ENCODE assay signal across 26 cellular contexts in genomic region chr2:206045251-206045650, GRCh38. TPM values are rescaled to one million over a fixed set of nuclear protein-coding genes. Genes with fewer than 3 reads are reported as not detected.
A peak's percentile ranks its signal among the peaks of the same experiment; 100 is the strongest.
DNase-seq lines count a peak whose midpoint lies in the region; ATAC-seq and TF ChIP-seq lines count a peak whose summit lies in the region.
"Had no signal": no experiment of that assay in that cellular context is flagged by ENCODE, and none has a peak within 500 bp of the region (broad histone marks: within the 10 kb centered on the region; RNA-seq: fewer than 3 reads in every experiment).

No MANE protein-coding gene starts in this region.

- no peak overlapping the region for H3K4me2 ChIP-seq in fibroblast of lung (ENCODE audit: extremely low read depth, insufficient read depth, low read length)

- intact Hi-C loops in activated naive CD4-positive, alpha-beta T cell treated with anti-CD3 and anti-CD28 coated beads for 36 hours (cut with micrococcal nuclease) = no loop called here
- intact Hi-C loops in esophagus squamous epithelium (cut with DNase I) (no loop called here), right lobe of liver (cut with DNase I) (no loop called here)
- intact Hi-C loops in CD8-positive, alpha-beta T cell (cut with DNase I, micrococcal nuclease) = no loop called here

- H3K27ac ChIP-seq in fibroblast of lung (ENCODE audit: insufficient read depth, low read length) = no peak overlapping the region
- H3K27ac ChIP-seq in esophagus squamous epithelium = no peak overlapping the region
- no peak overlapping the region for H3K27ac ChIP-seq in CD8-positive, alpha-beta T cell (ENCODE audit: low read depth, low read length)
- no peak overlapping the region for H3K27ac ChIP-seq in right lobe of liver
- H3K27ac ChIP-seq: ascending aorta, thoracic aorta had no signal

- CTCF ChIA-PET in activated naive CD4-positive, alpha-beta T cell treated with anti-CD3 and anti-CD28 coated beads for 36 hours (lab: Charles Lee) = interaction anchor here (0.6 to 0.9 kb wide), 2 partner anchors 42 to 512 kb away, joined by 4 read pairs; no protein-coding TSS in a partner anchor
- CTCF ChIA-PET in CD8-positive, alpha-beta T cell (lab: Charles Lee) = no interaction called here

- no peaks in the 10 kb centered on the region for H3K79me2 ChIP-seq in fibroblast of lung (ENCODE audit: control insufficient read depth, insufficient read depth, low read length)

- peaks cover 36% of the 10 kb centered on the region for H3K4me1 Mint-ChIP-seq in activated naive CD4-positive, alpha-beta T cell treated with anti-CD3 and anti-CD28 coated beads, Interleukin-2, amount 50 U/mL, for 24 hours
- H3K4me1 Mint-ChIP-seq in activated naive CD4-positive, alpha-beta T cell treated with anti-CD3 and anti-CD28 coated beads for 36 hours (ENCODE audit: low read depth) = peaks cover 21% of the 10 kb centered on the region
- H3K4me1 Mint-ChIP-seq in CD8-positive, alpha-beta T cell (ENCODE audit: low read depth) = peaks cover 29% of the 10 kb centered on the region

- no peaks in the 10 kb centered on the region for H3K36me3 ChIP-seq in fibroblast of lung (ENCODE audit: control insufficient read depth, insufficient read depth, low read length)
- peaks cover 0 to 84% (median 4%) of the 10 kb centered on the region in 3 donors for H3K36me3 ChIP-seq in esophagus squamous epithelium
- peaks cover 4% of the 10 kb centered on the region for H3K36me3 ChIP-seq in CD8-positive, alpha-beta T cell (ENCODE audit: insufficient read depth, low read length)
- H3K36me3 ChIP-seq in right lobe of liver = peaks cover 0 to 22% (median 0%) of the 10 kb centered on the region in 4 donors
- H3K36me3 ChIP-seq: thoracic aorta had no signal

- H3K9me3 Mint-ChIP-seq in activated naive CD4-positive, alpha-beta T cell treated with anti-CD3 and anti-CD28 coated beads, Interleukin-2, amount 50 U/mL, for 24 hours = no peaks in the 10 kb centered on the region
- no peaks in the 10 kb centered on the region for H3K9me3 Mint-ChIP-seq in activated naive CD4-positive, alpha-beta T cell treated with anti-CD3 and anti-CD28 coated beads for 36 hours
- no peaks in the 10 kb centered on the region for H3K9me3 Mint-ChIP-seq in CD8-positive, alpha-beta T cell

- H3K9ac ChIP-seq in fibroblast of lung (ENCODE audit: insufficient read depth, low read length) = no peak overlapping the region

- no peak for TF ChIP-seq CTCF in fibroblast of lung (conservative IDR thresholded peaks at IDR 0.05 in 1 of 2, IDR thresholded peaks at IDR 0.05 in 1 of 2; ENCODE audit: low read depth in 1 of 2, low read length in 2 of 2)
- TF ChIP-seq CTCF in esophagus squamous epithelium (IDR thresholded peaks at IDR 0.05) = no peak
- TF ChIP-seq CTCF in CD8-positive, alpha-beta T cell (IDR thresholded peaks at IDR 0.05) = no peak
- no peak for TF ChIP-seq CTCF in right lobe of liver (IDR thresholded peaks at IDR 0.05)

- H3K4me3 ChIP-seq in fibroblast of lung (replicated peaks in 1 of 4; ENCODE audit: control extremely low read depth in 1 of 4, insufficient read depth in 1 of 4, low read depth in 3 of 4, low read length in 4 of 4) (no peak overlapping the region), esophagus squamous epithelium (no peak overlapping the region), right lobe of liver (no peak overlapping the region)
- no peak overlapping the region for H3K4me3 ChIP-seq in CD8-positive, alpha-beta T cell (ENCODE audit: low read depth, low read length)
- H3K4me3 ChIP-seq: ascending aorta, K562, thoracic aorta had no signal

- no peak for ATAC-seq in CD8-positive, alpha-beta T cell
- no peak for ATAC-seq in right lobe of liver
- ATAC-seq: activated CD8-positive, alpha-beta T cell treated with anti-CD3 and anti-CD28 coated beads, Interleukin-2, amount 10 ng/mL, durations not matched to agents 7 days and 5 days; K562; Right ventricle myocardium inferior had no signal

- H3K27me3 ChIP-seq in fibroblast of lung (ENCODE audit: control insufficient read depth, insufficient read depth, low read length) = no peaks in the 10 kb centered on the region
- no peaks in the 10 kb centered on the region for H3K27me3 ChIP-seq in esophagus squamous epithelium
- no peaks in the 10 kb centered on the region for H3K27me3 ChIP-seq in CD8-positive, alpha-beta T cell (ENCODE audit: insufficient read depth, low read length)
- no peaks in the 10 kb centered on the region for H3K27me3 ChIP-seq in right lobe of liver
- H3K27me3 ChIP-seq: ascending aorta, BE2C had no signal

- no peaks in the 10 kb centered on the region for H3K27me3 Mint-ChIP-seq in activated naive CD4-positive, alpha-beta T cell treated with anti-CD3 and anti-CD28 coated beads, Interleukin-2, amount 50 U/mL, for 24 hours
- no peaks in the 10 kb centered on the region for H3K27me3 Mint-ChIP-seq in activated naive CD4-positive, alpha-beta T cell treated with anti-CD3 and anti-CD28 coated beads for 36 hours (ENCODE audit: low read depth)
- no peaks in the 10 kb centered on the region for H3K27me3 Mint-ChIP-seq in CD8-positive, alpha-beta T cell (ENCODE audit: low read depth)

- DNase-seq in activated naive CD4-positive, alpha-beta T cell treated with anti-CD3 and anti-CD28 coated beads for 36 hours = no peak
- DNase-seq in NCI-H82 treated with DMSO at 0.1 percent for 48 hours (lab: John Stamatoyannopoulos, UW; ENCODE audit: unreplicated experiment) = peak; percentile 27
- peak; percentile 15 to 52 for DNase-seq in fibroblast of lung (ENCODE audit: low read depth in 2 of 2)
- no peak for DNase-seq in stimulated activated CD4-positive, alpha-beta T cell treated with anti-CD3 and anti-CD28 coated beads, Interleukin-15, amount 100 ng/mL, for 24 hours
- DNase-seq in esophagus squamous epithelium (lab: John Stamatoyannopoulos, UW) = no peak
- DNase-seq in CD8-positive, alpha-beta T cell = no peak
- DNase-seq in right lobe of liver = no peak
- DNase-seq: 8988T; activated CD4-positive, CD25-positive, alpha-beta regulatory T cell treated with anti-CD3 and anti-CD28 coated beads, Interleukin-2, amount 50 U/mL, for 72 hours; activated CD8-positive, alpha-beta T cell treated with anti-CD3 and anti-CD28 coated beads, Interleukin-2, amount 10 ng/mL, durations not matched to agents 7 days and 5 days; activated naive CD4-positive, alpha-beta T cell treated with Interleukin-2 at 50 U/mL for 16 hours; BE2C; Caco-2; DND-41; effector CD8-positive, alpha-beta T cell; erythroblast; NCI-H526 treated with DMSO at 0.1 percent for 48 hours; nucleus accumbens; stimulated activated CD4-positive, alpha-beta T cell treated with anti-CD3 and anti-CD28 coated beads, Interleukin-4, amount 100 ng/mL, for 1 hour; stimulated activated naive CD4-positive, alpha-beta T cell treated with Interleukin-2 at 50 U/mL for 16 hours; SW 1271 had no signal

- H3K4me3 Mint-ChIP-seq in activated naive CD4-positive, alpha-beta T cell treated with anti-CD3 and anti-CD28 coated beads, Interleukin-2, amount 50 U/mL, for 24 hours = no peak overlapping the region
- H3K4me3 Mint-ChIP-seq in activated naive CD4-positive, alpha-beta T cell treated with anti-CD3 and anti-CD28 coated beads for 36 hours = no peak overlapping the region
- H3K4me3 Mint-ChIP-seq in CD8-positive, alpha-beta T cell = no peak overlapping the region
- H3K4me3 Mint-ChIP-seq: activated CD8-positive, alpha-beta T cell treated with anti-CD3 and anti-CD28 coated beads, Interleukin-2, amount 10 ng/mL, durations not matched to agents 7 days and 5 days had no signal

- peak overlapping the region; percentile 20 for H3K27ac Mint-ChIP-seq in activated naive CD4-positive, alpha-beta T cell treated with anti-CD3 and anti-CD28 coated beads, Interleukin-2, amount 50 U/mL, for 24 hours
- H3K27ac Mint-ChIP-seq in activated naive CD4-positive, alpha-beta T cell treated with anti-CD3 and anti-CD28 coated beads for 36 hours = no peak overlapping the region
- no peak overlapping the region for H3K27ac Mint-ChIP-seq in CD8-positive, alpha-beta T cell
- H3K27ac Mint-ChIP-seq: activated CD8-positive, alpha-beta T cell treated with anti-CD3 and anti-CD28 coated beads, Interleukin-2, amount 10 ng/mL, durations not matched to agents 7 days and 5 days had no signal

- no peaks in the 10 kb centered on the region for H4K20me1 ChIP-seq in fibroblast of lung (ENCODE audit: control insufficient read depth, extremely low read depth, insufficient read depth, low read length)

- H3K9me3 ChIP-seq in fibroblast of lung (ENCODE audit: control insufficient read depth, insufficient read depth, low read depth, low read length) (no peaks in the 10 kb centered on the region), esophagus squamous epithelium (no peaks in the 10 kb centered on the region), right lobe of liver (no peaks in the 10 kb centered on the region)
- no peaks in the 10 kb centered on the region for H3K9me3 ChIP-seq in CD8-positive, alpha-beta T cell (ENCODE audit: low read length)
- H3K9me3 ChIP-seq: ascending aorta, BE2C, Caco-2, thoracic aorta had no signal

- TF ChIP-seq POLR2A in esophagus squamous epithelium (IDR thresholded peaks at IDR 0.05) (no peak), right lobe of liver (IDR thresholded peaks at IDR 0.05) (no peak)

- H2AFZ ChIP-seq in fibroblast of lung (ENCODE audit: low read length) = no peak overlapping the region

- peaks cover 24% of the 10 kb centered on the region for H3K36me3 Mint-ChIP-seq in activated naive CD4-positive, alpha-beta T cell treated with anti-CD3 and anti-CD28 coated beads, Interleukin-2, amount 50 U/mL, for 24 hours
- peaks cover 41% of the 10 kb centered on the region for H3K36me3 Mint-ChIP-seq in activated naive CD4-positive, alpha-beta T cell treated with anti-CD3 and anti-CD28 coated beads for 36 hours (ENCODE audit: low read depth)
- H3K36me3 Mint-ChIP-seq in CD8-positive, alpha-beta T cell = peaks cover 80% of the 10 kb centered on the region

- 78 to 92% methylated on average over 1 of the region's 1 CpG for WGBS in esophagus squamous epithelium, 2 donors
- 100% methylated on average over 1 of the region's 1 CpG for WGBS in right lobe of liver (ENCODE audit: insufficient coverage, low coverage, low lambda C conversion rate, missing lambda C conversion rate)

- H3K4me1 ChIP-seq in fibroblast of lung (ENCODE audit: control insufficient read depth, extremely low read depth, insufficient read depth, low read length) = no peaks in the 10 kb centered on the region
- no peaks in the 10 kb centered on the region for H3K4me1 ChIP-seq in esophagus squamous epithelium
- no peaks in the 10 kb centered on the region for H3K4me1 ChIP-seq in CD8-positive, alpha-beta T cell (ENCODE audit: insufficient read depth, low read length)
- H3K4me1 ChIP-seq in right lobe of liver = no peaks in the 10 kb centered on the region
- H3K4me1 ChIP-seq: ascending aorta, BE2C had no signal

- POLR2A ChIA-PET in CD8-positive, alpha-beta T cell (lab: Charles Lee) = no interaction called here

RNA-seq across cellular contexts. Expression of gene INO80D, which starts 40.7 kb away (rescaled TPM):
- 10 to 100 TPM; 14.8 to 15.0 TPM for total RNA-seq in activated naive CD4-positive, alpha-beta T cell treated with anti-CD3 and anti-CD28 coated beads for 36 hours
- total RNA-seq in fibroblast of lung = 5.1 and 7.4 TPM in 2 replicates
- 4.2 and 4.8 TPM in 2 replicates for polyA plus RNA-seq in fibroblast of lung
- polyA plus RNA-seq in fibroblast of lung (2012) = 1.2 and 1.8 TPM in 2 replicates
- 5.4 and 21.9 TPM in 2 replicates for polyA minus RNA-seq in fibroblast of lung (ENCODE audit: low replicate concordance)
- total RNA-seq in esophagus squamous epithelium = 10 to 100 TPM in 3 of 4 donors, 1 to 10 TPM in 1; 9.6 to 20.2 (median 17.1) TPM
- total RNA-seq in CD8-positive, alpha-beta T cell = 10 to 100 TPM; 48.5 to 48.6 TPM
- 1 to 10 TPM; 5.2 to 9.0 (median 8.2) TPM for total RNA-seq in right lobe of liver

Comparison
In these comparisons a context has a peak if more than half of its experiments do, and no peak if none do; other contexts are left out.
1. DNase-seq: peak in NCI-H82 treated with DMSO at 0.1 percent for 48 hours (single experiment) and fibroblast of lung (2 of 2); none in activated naive CD4-positive, alpha-beta T cell treated with anti-CD3 and anti-CD28 coated beads for 36 hours (single experiment), stimulated activated CD4-positive, alpha-beta T cell treated with anti-CD3 and anti-CD28 coated beads, Interleukin-15, amount 100 ng/mL, for 24 hours (single experiment), esophagus squamous epithelium (single experiment), CD8-positive, alpha-beta T cell (0 of 7) and right lobe of liver (0 of 3).